In the genomic region with DNA sequence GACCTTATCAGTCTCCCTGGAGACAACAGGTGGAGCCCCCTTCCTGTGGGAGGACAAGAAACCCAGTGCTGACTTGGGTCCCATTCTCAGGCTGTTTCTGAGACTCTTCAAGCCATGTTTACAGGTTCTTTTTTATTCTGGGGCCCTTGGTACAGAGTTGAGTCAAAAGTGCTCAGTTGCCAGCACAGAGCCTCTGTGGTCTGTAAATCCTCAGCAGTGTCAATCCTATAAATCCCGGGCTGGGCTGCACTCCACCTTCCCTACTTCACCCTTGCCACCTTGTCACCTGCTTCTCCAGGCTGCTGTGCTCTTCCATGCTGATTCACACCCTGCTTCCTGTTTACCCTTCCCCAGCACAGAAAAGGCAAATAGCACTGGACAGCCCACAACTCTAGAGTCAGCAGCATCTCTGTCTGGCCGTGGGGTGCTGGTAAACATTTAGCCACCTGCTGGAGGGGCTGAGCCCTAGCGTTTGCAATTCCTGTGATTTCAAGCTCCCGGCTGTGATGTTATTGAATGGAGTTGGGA, we compare ENCODE assay signal across 8 cellular contexts.
DNase-seq lines count a peak whose midpoint lies in the region; ATAC-seq and TF ChIP-seq lines count a peak whose summit lies in the region.

No MANE protein-coding gene starts in this region.

- H2AFZ ChIP-seq in DND-41 (ENCODE audit: low read depth, low read length) = 0 out of 2 replicates have a peak overlapping the region, but pooled peaks have one; percentile 28

- no peak overlapping the region for H3K9ac ChIP-seq in DND-41 (ENCODE audit: low read depth, low read length)

- H3K36me3 ChIP-seq in DND-41 (ENCODE audit: insufficient read depth, low read length) (no peaks in the 10 kb centered on the region), esophagus muscularis mucosa (no peaks in the 10 kb centered on the region)

- intact Hi-C loops in esophagus muscularis mucosa (cut with DNase I) = no loop called here

- H3K4me1 ChIP-seq in DND-41 (ENCODE audit: insufficient read depth, low read length) (no peaks in the 10 kb centered on the region), esophagus muscularis mucosa (no peaks in the 10 kb centered on the region)

- no peak for TF ChIP-seq EP300 in esophagus muscularis mucosa (IDR thresholded peaks at IDR 0.05)

- TF ChIP-seq POLR2A in esophagus muscularis mucosa (IDR thresholded peaks at IDR 0.05; ENCODE audit: low read depth) (no peak), GM18505 (IDR thresholded peaks at IDR 0.05; ENCODE audit: borderline replicate concordance, extremely low read depth, insufficient read depth, insufficient read length) (no peak)

- H3K9me3 ChIP-seq in DND-41 (ENCODE audit: insufficient read depth, low read length, severe bottlenecking) (no peaks in the 10 kb centered on the region), esophagus muscularis mucosa (no peaks in the 10 kb centered on the region)

- TF ChIP-seq CTCF in DND-41 (IDR thresholded peaks at IDR 0.05; ENCODE audit: borderline replicate concordance, extremely low read depth, low read length, poor library complexity, severe bottlenecking) = peak; percentile 6
- peak; percentile 15 for TF ChIP-seq CTCF in fibroblast of pulmonary artery (IDR thresholded peaks at IDR 0.05; ENCODE audit: low read length, missing control alignments)
- no peak for TF ChIP-seq CTCF in esophagus muscularis mucosa (IDR thresholded peaks at IDR 0.05)

- H4K20me1 ChIP-seq in DND-41 (ENCODE audit: insufficient read depth, low read length) = no peaks in the 10 kb centered on the region

- H3K27ac ChIP-seq in DND-41 (ENCODE audit: low read length) (no peak overlapping the region), esophagus muscularis mucosa (replicated peaks in 1 of 4) (no peak overlapping the region)

- H3K79me2 ChIP-seq in DND-41 (ENCODE audit: insufficient read depth, low read length) = no peaks in the 10 kb centered on the region

- no peak for ATAC-seq in DND-41 (ENCODE audit: insufficient read depth, low read depth)
- no peak for ATAC-seq in GM18867 (IDR thresholded peaks at IDR 0.05; ENCODE audit: unreplicated experiment)
- no peak for ATAC-seq in GM18505 (IDR thresholded peaks at IDR 0.05; ENCODE audit: unreplicated experiment)

- DNase-seq in DND-41 (no peak), H4 (ENCODE audit: low spot score) (peak; percentile 72), NCI-H2107 (lab: John Stamatoyannopoulos, UW) (peak; percentile 58), fibroblast of pulmonary artery (ENCODE audit: low read depth) (no peak), esophagus muscularis mucosa (ENCODE audit: extremely low spot score) (no peak), T1000 (lab: John Stamatoyannopoulos, UW) (no peak)

- H3K4me3 ChIP-seq in DND-41 (ENCODE audit: low read depth in 1 of 2, low read length in 2 of 2) (no peak overlapping the region), fibroblast of pulmonary artery (replicated peaks; ENCODE audit: low read depth, low read length) (no peak overlapping the region), esophagus muscularis mucosa (no peak overlapping the region)

- H3K27me3 ChIP-seq in DND-41 (ENCODE audit: insufficient read depth, low read length, poor library complexity) (peaks cover 2% of the 10 kb centered on the region), esophagus muscularis mucosa (no peaks in the 10 kb centered on the region)

- WGBS in esophagus muscularis mucosa = 28% methylated on average over 4 of the region's 4 CpGs

- H3K4me2 ChIP-seq in DND-41 (ENCODE audit: insufficient read depth, low read length) = no peak overlapping the region

Comparison
In these comparisons a context has a peak if more than half of its experiments do, and no peak if none do; other contexts are left out.
1. DNase-seq: peak in H4 (single experiment) and NCI-H2107 (single experiment); none in DND-41 (single experiment), fibroblast of pulmonary artery (single experiment), esophagus muscularis mucosa (single experiment) and T1000 (single experiment).
2. CTCF ChIP-seq: peak in DND-41 (single experiment) and fibroblast of pulmonary artery (single experiment); none in esophagus muscularis mucosa (0 of 3).